ENCODE assay signal across 21 cellular contexts in genomic region chr2:187528042-187528441, GRCh38. TPM values are rescaled to one million over a fixed set of nuclear protein-coding genes. Genes with fewer than 3 reads are reported as not detected.
DNase-seq lines count a peak whose midpoint lies in the region; ATAC-seq, FAIRE-seq and TF ChIP-seq lines count a peak whose summit lies in the region.
"Had no signal": no experiment of that assay in that cellular context is flagged by ENCODE, and none has a peak within 500 bp of the region (broad histone marks: within the 10 kb centered on the region; RNA-seq: fewer than 3 reads in every experiment).

No MANE protein-coding gene starts in this region.

- H3K27ac ChIP-seq in A549 (peak overlapping the region; percentile 68 to 75; a peak in 5 of 6 replicates), PC-3 (ENCODE audit: low read length) (peak overlapping the region; percentile 96), upper lobe of left lung (peak overlapping the region in 1 of 4 donors; percentile 27)
- H3K27ac ChIP-seq: C4-2B, HL-60, Peyer's patch had no signal

- no peaks in the 10 kb centered on the region for H3K36me3 Mint-ChIP-seq in naive thymus-derived CD8-positive, alpha-beta T cell
- H3K36me3 Mint-ChIP-seq: IgD-negative memory B cell had no signal

- no peaks in the 10 kb centered on the region for H3K36me3 ChIP-seq in PC-3 (ENCODE audit: low read depth, low read length)
- H3K36me3 ChIP-seq in upper lobe of left lung, result peaks cover 0 to 19% (median 4%) of the 10 kb centered on the region in 4 donors
- H3K36me3 ChIP-seq: Peyer's patch had no signal

- H3K27ac Mint-ChIP-seq in naive thymus-derived CD8-positive, alpha-beta T cell, result no peak overlapping the region
- H3K27ac Mint-ChIP-seq: IgD-negative memory B cell had no signal

- H3K9me3 ChIP-seq in A549 (no peaks in the 10 kb centered on the region), PC-3 (ENCODE audit: low read length) (no peaks in the 10 kb centered on the region), upper lobe of left lung (no peaks in the 10 kb centered on the region)
- H3K9me3 ChIP-seq: Peyer's patch had no signal

- CTCF ChIA-PET in A549 (lab: Yijun Ruan, JAX) (interaction anchor here (0.9 kb wide), 1 partner anchor 27 kb away, joined by 3 read pairs; no protein-coding TSS in a partner anchor), PC-3 (lab: Charles Lee) (no interaction called here)

- H4K20me1 ChIP-seq in PC-3 (ENCODE audit: low read length), result no peaks in the 10 kb centered on the region

- H3K4me1 ChIP-seq in A549 (peaks cover 67% of the 10 kb centered on the region), PC-3 (ENCODE audit: insufficient read depth, low read length) (peaks cover 52% of the 10 kb centered on the region), upper lobe of left lung (peaks cover 0 to 10% (median 6%) of the 10 kb centered on the region in 4 donors)
- H3K4me1 ChIP-seq: Peyer's patch had no signal

- no TSS peak for BruUV-seq in PC-3 (replicated peaks; lab: Mats Ljungman, UMichigan)

- TF ChIP-seq CTCF in A549 (IDR thresholded peaks at IDR 0.05), result no peak
- TF ChIP-seq CTCF in PC-3 (conservative IDR thresholded peaks at IDR 0.05; ENCODE audit: low read depth, low read length), result no peak
- no peak for TF ChIP-seq CTCF in upper lobe of left lung (IDR thresholded peaks at IDR 0.05)

- TF ChIP-seq RAD21 in A549 (conservative IDR thresholded peaks at IDR 0.05 in 1 of 2, IDR thresholded peaks at IDR 0.05 in 1 of 2), result no peak

- POLR2A ChIA-PET in A549 (lab: Yijun Ruan, JAX) (no interaction called here), PC-3 (lab: Charles Lee; ENCODE audit: unreplicated experiment) (no interaction called here)
- POLR2A ChIA-PET in naive thymus-derived CD8-positive, alpha-beta T cell (lab: Charles Lee), result no interaction called here

- peaks cover 0 to 5% (median 4%) of the 10 kb centered on the region in 5 donors for H3K27me3 Mint-ChIP-seq in naive thymus-derived CD8-positive, alpha-beta T cell
- H3K27me3 Mint-ChIP-seq: IgD-negative memory B cell had no signal

- peak overlapping the region; percentile 78 for H3K9ac ChIP-seq in PC-3 (ENCODE audit: low read length)

- no peaks in the 10 kb centered on the region for H3K79me2 ChIP-seq in PC-3 (ENCODE audit: low read length)

- H2AFZ ChIP-seq in PC-3 (ENCODE audit: low read length), result no peak overlapping the region

- TF ChIP-seq POLR2A in A549 (IDR thresholded peaks at IDR 0.05; ENCODE audit: low read length) (no peak), upper lobe of left lung (IDR thresholded peaks at IDR 0.05) (no peak)

- H3K9me2 ChIP-seq in PC-3 (replicated peaks; ENCODE audit: low read length), result no peaks in the 10 kb centered on the region

- H3K27me3 ChIP-seq in PC-3 (ENCODE audit: low read length) (no peaks in the 10 kb centered on the region), upper lobe of left lung (no peaks in the 10 kb centered on the region)
- H3K27me3 ChIP-seq: Peyer's patch had no signal

- TF ChIP-seq EP300 in A549 (IDR thresholded peaks at IDR 0.05), result no peak
- no peak for TF ChIP-seq EP300 in upper lobe of left lung (IDR thresholded peaks at IDR 0.05)

- DNase-seq in A549 (ENCODE audit: low read depth in 1 of 2, low spot score in 1 of 2) (no peak), PC-3 (no peak), frontal cortex (ENCODE audit: low spot score in 2 of 2) (no peak), left colon (no peak), RPMI8226 (no peak), upper lobe of left lung (no peak)
- DNase-seq in naive thymus-derived CD8-positive, alpha-beta T cell, result no peak
- DNase-seq: ACHN, H9, Karpas-422, NCI-H1436 treated with DMSO at 0.1 percent for 48 hours, NCI-H2081 treated with DMSO at 0.1 percent for 48 hours, NCI-H510A treated with DMSO at 0.1 percent for 48 hours, NCI-H82, Peyer's patch had no signal

- no peaks in the 10 kb centered on the region for H3K9me3 Mint-ChIP-seq in naive thymus-derived CD8-positive, alpha-beta T cell
- H3K9me3 Mint-ChIP-seq: IgD-negative memory B cell had no signal

- ATAC-seq in A549 (no peak), PC-3 (no peak), left colon (no peak), upper lobe of left lung (ENCODE audit: low FRiP score in 2 of 2) (no peak)
- ATAC-seq in naive thymus-derived CD8-positive, alpha-beta T cell, result no peak
- ATAC-seq: Right ventricle myocardium inferior had no signal

- H3K4me2 ChIP-seq in A549 (peak overlapping the region; percentile 58), PC-3 (ENCODE audit: low read length) (no peak overlapping the region)

- H3F3A ChIP-seq in PC-3 (ENCODE audit: low read length, unreplicated experiment), result peaks cover 17% of the 10 kb centered on the region

- 83% methylated on average over 1 of the region's 1 CpG for WGBS in A549 (ENCODE audit: missing lambda C conversion rate)
- 48 to 90% methylated on average over 1 of the region's 1 CpG for WGBS in upper lobe of left lung, 2 donors

- no peak for FAIRE-seq in A549 (lab: Jason Lieb, UNC)
- FAIRE-seq in G401.6 (lab: Jason Lieb, UNC), result peak; percentile 70
- peak; percentile 40 for FAIRE-seq in frontal cortex (lab: Jason Lieb, UNC)
- FAIRE-seq: D721Med had no signal

- no peaks in the 10 kb centered on the region for H3K4me1 Mint-ChIP-seq in naive thymus-derived CD8-positive, alpha-beta T cell
- H3K4me1 Mint-ChIP-seq: IgD-negative memory B cell had no signal

- no peak overlapping the region for H3K4me3 Mint-ChIP-seq in naive thymus-derived CD8-positive, alpha-beta T cell
- H3K4me3 Mint-ChIP-seq: H9, IgD-negative memory B cell had no signal

- intact Hi-C loops in PC-3 (cut with micrococcal nuclease) (no loop called here), left colon (cut with DNase I, micrococcal nuclease) (no loop called here)

- H3K4me3 ChIP-seq in A549, result no peak overlapping the region
- no peak overlapping the region for H3K4me3 ChIP-seq in PC-3 (ENCODE audit: low read length)
- H3K4me3 ChIP-seq in upper lobe of left lung, result no peak overlapping the region
- H3K4me3 ChIP-seq: Peyer's patch had no signal

TF ChIP-seq in A549, 52 proteins besides CTCF, POLR2A, EP300 and RAD21:
- TF ChIP-seq ATOH8 (CRISPR knock-in tag; IDR thresholded peaks at IDR 0.05; ENCODE audit: low read depth) (no peak), MYC (IDR thresholded peaks at IDR 0.05; ENCODE audit: borderline replicate concordance, low read length) (no peak), MAFK (IDR thresholded peaks at IDR 0.05; ENCODE audit: partially characterized antibody) (no peak), MAZ (IDR thresholded peaks at IDR 0.05; ENCODE audit: borderline replicate concordance, low read depth, low read length) (no peak), PHF8 (IDR thresholded peaks at IDR 0.05; ENCODE audit: borderline replicate concordance, low read depth) (no peak), HEYL (CRISPR knock-in tag; IDR thresholded peaks at IDR 0.05) (no peak), NR3C1 (IDR thresholded peaks at IDR 0.05) (no peak), MAX (IDR thresholded peaks at IDR 0.05) (no peak), CBX8 (IDR thresholded peaks at IDR 0.05) (no peak)
TF ChIP-seq in A549: peak in this region for 0.

RNA-seq across cellular contexts. Expression of gene TFPI, which starts 26.2 kb away (rescaled TPM):
- polyA plus RNA-seq in A549 (2011; rRNA removed) (104 and 107 TPM in 2 replicates), A549 (2017; fragmentation: RNase III; extraction: RNeasy Plus Mini Kit Qiagen cat#74134 plus additional on column Dnase treatment) (12.3 to 18.7 TPM (median 14.3 TPM) in 3 replicates)
- 5.3 and 5.4 TPM in 2 replicates for polyA plus RNA-seq in A549 (2012; cell fraction: cytosol; rRNA removed)
- polyA plus RNA-seq in A549 (2012; cell fraction: nucleus; rRNA removed), result 4.4 and 8.1 TPM in 2 replicates
- 49.1 and 67.2 TPM in 2 replicates for polyA minus RNA-seq in A549 (2011; rRNA and poly(A)+ RNA removed)
- total RNA-seq in PC-3 (2014; rRNA removed) (15.0 and 16.0 TPM in 2 replicates), frontal cortex (27.7 TPM), left colon (10 to 100 TPM; 19.2 to 23.2 TPM), upper lobe of left lung (100 to 1,000 TPM in 5 of 6 donors, 10 to 100 TPM in 1; 92.3 to 293 (median 243) TPM)
- not detected for total RNA-seq in naive thymus-derived CD8-positive, alpha-beta T cell
- not detected for polyA plus RNA-seq in naive thymus-derived CD8-positive, alpha-beta T cell

Comparison
In these comparisons a context has a peak if more than half of its experiments do, and no peak if none do; other contexts are left out.
1. RNA of gene TFPI, which starts 26.2 kb away (total RNA-seq): 92.3 to 293 TPM in upper lobe of left lung, 27.7 TPM in frontal cortex (single experiment), 19.2 to 23.2 TPM in left colon and 15.0 to 16.0 TPM in PC-3; not detected in naive thymus-derived CD8-positive, alpha-beta T cell; every median in the first group is over 10 times any median in the second.